ENCODE assay signal across 22 cellular contexts in genomic region chr20:47662483-47663353, GRCh38.
A peak's percentile ranks its signal among the peaks of the same experiment; 100 is the strongest.
DNase-seq lines count a peak whose midpoint lies in the region; ATAC-seq and TF ChIP-seq lines count a peak whose summit lies in the region.
"Had no signal": no experiment of that assay in that cellular context is flagged by ENCODE, and none has a peak within 500 bp of the region (broad histone marks: within the 10 kb centered on the region; RNA-seq: fewer than 3 reads in every experiment).

No MANE protein-coding gene starts in this region.

- peaks cover 2% of the 10 kb centered on the region for H3K36me3 Mint-ChIP-seq in activated naive CD8-positive, alpha-beta T cell
- peaks cover 16% of the 10 kb centered on the region for H3K36me3 Mint-ChIP-seq in activated naive CD8-positive, alpha-beta T cell treated with anti-CD3 and anti-CD28 coated beads, Interleukin-2, amount 50 U/mL, for 24 hours (ENCODE audit: low read depth)

- no peak for ATAC-seq in activated naive CD8-positive, alpha-beta T cell treated with anti-CD3 and anti-CD28 coated beads, Interleukin-2, amount 50 U/mL, for 24 hours
- ATAC-seq in HG03108 (IDR thresholded peaks at IDR 0.05; ENCODE audit: unreplicated experiment) = no peak

- no peaks in the 10 kb centered on the region for H3K27me3 Mint-ChIP-seq in activated naive CD8-positive, alpha-beta T cell
- H3K27me3 Mint-ChIP-seq in activated naive CD8-positive, alpha-beta T cell treated with anti-CD3 and anti-CD28 coated beads, Interleukin-2, amount 50 U/mL, for 24 hours = no peaks in the 10 kb centered on the region
- H3K27me3 Mint-ChIP-seq: activated CD4-positive, alpha-beta T cell treated with anti-CD3 and anti-CD28 coated beads for 36 hours had no signal

- TF ChIP-seq CTCF in fibroblast of the aortic adventitia (IDR thresholded peaks at IDR 0.05; ENCODE audit: insufficient read depth, low read length) = no peak

- peaks cover 5% of the 10 kb centered on the region for H3K4me1 Mint-ChIP-seq in activated naive CD8-positive, alpha-beta T cell (ENCODE audit: low read depth)
- peaks cover 3% of the 10 kb centered on the region for H3K4me1 Mint-ChIP-seq in activated naive CD8-positive, alpha-beta T cell treated with anti-CD3 and anti-CD28 coated beads, Interleukin-2, amount 50 U/mL, for 24 hours

- H3K4me3 Mint-ChIP-seq in activated naive CD8-positive, alpha-beta T cell = no peak overlapping the region
- H3K4me3 Mint-ChIP-seq in activated naive CD8-positive, alpha-beta T cell treated with anti-CD3 and anti-CD28 coated beads, Interleukin-2, amount 50 U/mL, for 24 hours = no peak overlapping the region
- H3K4me3 Mint-ChIP-seq: activated CD4-positive, alpha-beta T cell treated with anti-CD3 and anti-CD28 coated beads for 36 hours; activated T-cell treated with anti-CD3 and anti-CD28 coated beads, Interleukin-2, amount 50 U/mL, for 4 hours had no signal

- DNase-seq in activated naive CD8-positive, alpha-beta T cell treated with anti-CD3 and anti-CD28 coated beads, Interleukin-2, amount 50 U/mL, for 24 hours = no peak
- DNase-seq in NCI-H446 treated with DMSO at 0.1 percent for 48 hours (lab: John Stamatoyannopoulos, UW) (peak; percentile 34), fibroblast of the aortic adventitia (ENCODE audit: low read depth) (peak; percentile 17), NCI-H187 (lab: John Stamatoyannopoulos, UW) (no peak), amygdala (lab: John Stamatoyannopoulos, UW) (no peak)
- DNase-seq: activated CD4-positive, alpha-beta T cell treated with anti-CD3 and anti-CD28 coated beads for 36 hours; activated naive CD4-positive, alpha-beta T cell treated with anti-CD3 and anti-CD28 coated beads, Interleukin-2, amount 50 U/mL, for 16 hours; activated T-cell treated with anti-CD3 and anti-CD28 coated beads, Interleukin-2, amount 50 U/mL, for 4 hours; DMS153; glutamatergic neuron; mesenchymal stem cell; NCI-H1436; NCI-H2081 treated with DMSO at 0.1 percent for 48 hours; stimulated activated CD4-positive, alpha-beta T cell treated with anti-CD3 and anti-CD28 coated beads, Interleukin-2, amount 100 ng/mL, for 24 hours; stomach had no signal

- peak overlapping the region; percentile 68 for H3K27ac Mint-ChIP-seq in activated naive CD8-positive, alpha-beta T cell
- H3K27ac Mint-ChIP-seq in activated naive CD8-positive, alpha-beta T cell treated with anti-CD3 and anti-CD28 coated beads, Interleukin-2, amount 50 U/mL, for 24 hours = no peak overlapping the region
- H3K27ac Mint-ChIP-seq: activated CD4-positive, alpha-beta T cell treated with anti-CD3 and anti-CD28 coated beads for 36 hours had no signal

- no peak overlapping the region for H3K4me3 ChIP-seq in fibroblast of the aortic adventitia (ENCODE audit: low read depth, low read length)
- H3K4me3 ChIP-seq: BLaER1, breast epithelium, right atrium auricular region, stomach, thyroid gland, uterus had no signal

- H3K9me3 Mint-ChIP-seq in activated naive CD8-positive, alpha-beta T cell (ENCODE audit: low read depth) = no peaks in the 10 kb centered on the region
- H3K9me3 Mint-ChIP-seq in activated naive CD8-positive, alpha-beta T cell treated with anti-CD3 and anti-CD28 coated beads, Interleukin-2, amount 50 U/mL, for 24 hours = no peaks in the 10 kb centered on the region
- H3K9me3 Mint-ChIP-seq: activated T-cell treated with anti-CD3 and anti-CD28 coated beads, Interleukin-2, amount 50 U/mL, for 4 hours had no signal

Comparison
In these comparisons a context has a peak if more than half of its experiments do, and no peak if none do; other contexts are left out.
1. DNase-seq: peak in NCI-H446 treated with DMSO at 0.1 percent for 48 hours (single experiment) and fibroblast of the aortic adventitia (single experiment); none in activated naive CD8-positive, alpha-beta T cell treated with anti-CD3 and anti-CD28 coated beads, Interleukin-2, amount 50 U/mL, for 24 hours (single experiment), NCI-H187 (0 of 2) and amygdala (0 of 56).